ENCODE assay signal across 1 cellular context in genomic region chr14:78737606-78738005, GRCh38.
TF ChIP-seq lines count a peak whose summit lies in the region.

No MANE protein-coding gene starts in this region.

TF ChIP-seq in GM23338, 12 proteins besides CTCF, POLR2A, EP300 and RAD21 (continued from another document):
- no peak for TF ChIP-seq REST (IDR thresholded peaks at IDR 0.05; ENCODE audit: unreplicated experiment)
- TF ChIP-seq, protein P1, sequence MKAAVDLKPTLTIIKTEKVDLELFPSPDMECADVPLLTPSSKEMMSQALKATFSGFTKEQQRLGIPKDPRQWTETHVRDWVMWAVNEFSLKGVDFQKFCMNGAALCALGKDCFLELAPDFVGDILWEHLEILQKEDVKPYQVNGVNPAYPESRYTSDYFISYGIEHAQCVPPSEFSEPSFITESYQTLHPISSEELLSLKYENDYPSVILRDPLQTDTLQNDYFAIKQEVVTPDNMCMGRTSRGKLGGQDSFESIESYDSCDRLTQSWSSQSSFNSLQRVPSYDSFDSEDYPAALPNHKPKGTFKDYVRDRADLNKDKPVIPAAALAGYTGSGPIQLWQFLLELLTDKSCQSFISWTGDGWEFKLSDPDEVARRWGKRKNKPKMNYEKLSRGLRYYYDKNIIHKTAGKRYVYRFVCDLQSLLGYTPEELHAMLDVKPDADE (IDR thresholded peaks at IDR 0.05): no peak
